ENCODE assay signal across 1 cellular context in genomic region chr20:5654557-5654956, GRCh38.
TF ChIP-seq lines count a peak whose summit lies in the region.

No MANE protein-coding gene starts in this region.

TF ChIP-seq in HepG2, 621 proteins besides CTCF, POLR2A, EP300 and RAD21 (continued from another document and continues in another):
- TF ChIP-seq HMGXB3 (CRISPR knock-in tag; IDR thresholded peaks at IDR 0.05; ENCODE audit: borderline replicate concordance) (no peak), DR1 (CRISPR knock-in tag; IDR thresholded peaks at IDR 0.05) (no peak), NCOA2 (CRISPR knock-in tag; IDR thresholded peaks at IDR 0.05) (no peak), ZBTB33 (CRISPR knock-in tag; IDR thresholded peaks at IDR 0.05) (no peak), HDAC1 (CRISPR knock-in tag; IDR thresholded peaks at IDR 0.05) (no peak; the same call in 1 of the 2 replicates), ZHX2 (IDR thresholded peaks at IDR 0.05; ENCODE audit: low read depth) (0 out of 2 replicates have a peak, but pooled peaks have one; percentile 29), ZHX2 (CRISPR knock-in tag; IDR thresholded peaks at IDR 0.05; ENCODE audit: borderline replicate concordance) (no peak), ZBTB49 (CRISPR knock-in tag; IDR thresholded peaks at IDR 0.05; ENCODE audit: borderline replicate concordance) (no peak), PHF5A (CRISPR knock-in tag; IDR thresholded peaks at IDR 0.05; ENCODE audit: low read depth, unreplicated experiment) (no peak), MAFF (IDR thresholded peaks at IDR 0.05; ENCODE audit: low read depth, low read length) (peak; percentile 77), THAP11 (CRISPR knock-in tag; IDR thresholded peaks at IDR 0.05) (no peak), ZNF558 (CRISPR knock-in tag; IDR thresholded peaks at IDR 0.05; ENCODE audit: borderline replicate concordance) (no peak), NFRKB (IDR thresholded peaks at IDR 0.05) (no peak), ARID5B (CRISPR knock-in tag; IDR thresholded peaks at IDR 0.05) (peak; percentile 79), ZNF704 (CRISPR knock-in tag; IDR thresholded peaks at IDR 0.05; ENCODE audit: borderline replicate concordance) (no peak), ZNF747 (CRISPR knock-in tag; IDR thresholded peaks at IDR 0.05; ENCODE audit: borderline replicate concordance) (no peak), NFAT5 (CRISPR knock-in tag; IDR thresholded peaks at IDR 0.05) (no peak), ZNF282 (IDR thresholded peaks at IDR 0.05; ENCODE audit: partially characterized antibody) (no peak), BCL3 (CRISPR knock-in tag; IDR thresholded peaks at IDR 0.05) (no peak), EZH2 (conservative IDR thresholded peaks at IDR 0.05; ENCODE audit: low read depth, low read length) (no peak), STAG1 (CRISPR knock-in tag; IDR thresholded peaks at IDR 0.05) (no peak), ZNF564 (CRISPR knock-in tag; IDR thresholded peaks at IDR 0.05) (no peak)
